20 cellular contexts compared by ENCODE assay signal in the genomic region with DNA sequence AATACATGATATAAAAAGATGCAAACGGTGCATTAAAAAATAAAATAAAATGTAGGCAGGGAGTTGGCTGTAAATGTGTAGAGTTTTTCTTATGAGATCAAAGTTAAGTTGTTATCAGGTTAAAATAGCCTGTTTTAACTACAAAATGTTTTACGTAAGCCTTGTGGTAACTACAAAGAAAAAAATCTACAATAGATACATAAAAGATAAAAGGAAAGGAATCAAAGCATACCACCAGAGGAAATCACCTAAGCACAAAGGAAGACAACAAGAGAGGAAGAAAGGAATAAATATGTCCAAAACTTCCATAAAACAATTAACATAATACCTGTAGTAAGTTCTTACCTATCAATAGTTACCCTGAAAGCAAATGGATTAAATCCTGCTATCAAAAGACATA. TPM values are rescaled to one million over a fixed set of nuclear protein-coding genes. Genes with fewer than 3 reads are reported as not detected.
"Had no signal": no experiment of that assay in that cellular context is flagged by ENCODE, and none has a peak within 500 bp of the region (broad histone marks: within the 10 kb centered on the region; RNA-seq: fewer than 3 reads in every experiment).

No MANE protein-coding gene starts in this region.

- ATAC-seq: activated CD8-positive, alpha-beta memory T cell treated with anti-CD3 and anti-CD28 coated beads, Interleukin-2, amount 10 ng/mL, durations not matched to agents 7 days and 5 days; heart right ventricle; stimulated activated naive CD8-positive, alpha-beta T cell treated with anti-CD3 and anti-CD28 coated beads, Interleukin-15, Interleukin-2, amounts not matched to agents 100 U/mL and 50 U/mL, for 24 hours; WTC11 had no signal

- H3K27me3 Mint-ChIP-seq: activated CD8-positive, alpha-beta memory T cell treated with anti-CD3 and anti-CD28 coated beads, Interleukin-2, amount 10 ng/mL, durations not matched to agents 7 days and 5 days; dendritic cell treated with granulocyte-macrophage colony-stimulating factor and Interleukin-4, amounts not matched to agents 40 ng/mL and 50 ng/mL, for 4 days; progenitor cell of endocrine pancreas had no signal

- DNase-seq: activated CD8-positive, alpha-beta memory T cell treated with anti-CD3 and anti-CD28 coated beads, Interleukin-2, amount 10 ng/mL, durations not matched to agents 7 days and 5 days; activated effector memory CD4-positive, alpha-beta T cell treated with anti-CD3 and anti-CD28 coated beads, Interleukin-2, amount 50 U/mL, for 16 hours; activated T-cell treated with anti-CD3 and anti-CD28 coated beads, Interleukin-2, amount 50 U/mL, for 1 hour; adrenal gland; effector CD8-positive, alpha-beta T cell; esophagus squamous epithelium; heart right ventricle; left ventricle myocardium inferior; mammary epithelial cell; midbrain; stimulated activated CD4-positive, alpha-beta T cell treated with anti-CD3 and anti-CD28 coated beads, Interleukin-12 subunit alpha, Interleukin-12 subunit beta, amount 100 ng/mL, for 4 hours; stimulated activated CD4-positive, alpha-beta T cell treated with anti-CD3 and anti-CD28 coated beads, Interleukin-1b, Interleukin-23, amount 100 ng/mL, for 48 hours; stimulated activated CD8-positive, alpha-beta memory T cell treated with anti-CD3 and anti-CD28 coated beads, Interleukin-4, amount 100 ng/mL, for 48 hours; stimulated activated naive CD8-positive, alpha-beta T cell treated with anti-CD3 and anti-CD28 coated beads, Interleukin-15, Interleukin-2, amounts not matched to agents 100 U/mL and 50 U/mL, for 24 hours; trophoblast cell had no signal

- H3K27ac Mint-ChIP-seq: activated CD8-positive, alpha-beta memory T cell treated with anti-CD3 and anti-CD28 coated beads, Interleukin-2, amount 10 ng/mL, durations not matched to agents 7 days and 5 days; dendritic cell treated with granulocyte-macrophage colony-stimulating factor and Interleukin-4, amounts not matched to agents 40 ng/mL and 50 ng/mL, for 4 days; progenitor cell of endocrine pancreas; WTC11 had no signal

- H3K4me1 Mint-ChIP-seq: neural crest cell, WTC11 had no signal

- H3K4me3 Mint-ChIP-seq: activated CD8-positive, alpha-beta memory T cell treated with anti-CD3 and anti-CD28 coated beads, Interleukin-2, amount 10 ng/mL, durations not matched to agents 7 days and 5 days; dendritic cell treated with granulocyte-macrophage colony-stimulating factor and Interleukin-4, amounts not matched to agents 40 ng/mL and 50 ng/mL, for 4 days; neural crest cell; WTC11 had no signal

RNA-seq across cellular contexts. Expression of a gene that starts 12.2 kb away (rescaled TPM):
- total RNA-seq: SJSA1 had no signal
